Comparison of ENCODE assay signal across 15 cellular contexts in the genomic region with DNA sequence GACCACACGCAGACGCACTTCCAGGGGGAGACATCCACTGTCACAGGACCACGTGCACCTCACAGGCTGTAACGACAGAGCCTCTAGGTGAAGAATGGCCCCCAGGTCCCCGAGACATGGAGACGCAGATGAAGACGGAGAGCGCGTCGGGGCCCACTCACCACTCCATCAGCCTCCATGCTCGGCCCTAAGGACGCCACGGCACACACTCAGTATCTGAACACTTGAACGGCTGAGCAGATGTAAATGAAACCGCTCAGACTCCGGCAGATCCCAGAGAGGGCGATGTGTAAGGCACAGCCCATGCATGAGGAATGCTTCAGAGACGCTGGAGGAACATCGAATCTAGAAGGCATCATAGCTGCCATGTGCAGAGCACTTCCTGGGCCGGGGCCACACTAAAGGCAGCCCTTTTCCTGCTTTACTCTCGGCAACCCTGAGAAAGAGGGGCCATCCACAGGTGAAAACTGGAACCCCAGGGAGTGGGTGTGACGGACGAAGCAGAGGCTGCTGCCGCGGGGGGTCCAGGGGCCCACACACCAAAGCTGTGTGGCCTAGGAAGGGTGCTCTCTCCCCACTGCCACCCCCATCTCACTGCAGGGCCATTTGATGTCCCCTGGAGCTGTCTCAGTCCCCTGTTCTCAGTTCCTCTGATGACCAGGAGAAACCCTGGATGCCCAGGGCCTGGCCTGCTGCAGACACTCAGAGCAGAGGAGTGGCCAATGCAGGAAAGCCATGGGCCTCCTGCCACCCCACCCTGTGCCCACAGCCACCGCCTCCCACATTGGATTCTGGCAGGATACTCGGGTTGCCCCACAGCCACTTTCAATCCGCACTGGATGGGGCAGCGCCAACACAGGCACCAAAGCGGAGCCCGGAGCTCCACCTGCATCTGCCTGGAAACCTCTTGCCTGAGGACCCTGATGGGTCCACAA.
"Had no signal": no experiment of that assay in that cellular context is flagged by ENCODE, and none has a peak within 500 bp of the region (broad histone marks: within the 10 kb centered on the region; RNA-seq: fewer than 3 reads in every experiment).

No MANE protein-coding gene starts in this region.

- H3K9ac ChIP-seq: neural progenitor cell had no signal

- H3K27me3 Mint-ChIP-seq: activated CD8-positive, alpha-beta T cell treated with anti-CD3 and anti-CD28 coated beads for 36 hours; dendritic cell treated with granulocyte-macrophage colony-stimulating factor and Interleukin-4, amounts not matched to agents 40 ng/mL and 50 ng/mL, for 4 days; type B pancreatic cell had no signal

- ATAC-seq: activated CD8-positive, alpha-beta T cell treated with anti-CD3 and anti-CD28 coated beads for 36 hours; body of pancreas; pancreas had no signal

- H3K27ac ChIP-seq: body of pancreas, neural progenitor cell, pancreas, suprapubic skin had no signal

- H3K27me3 ChIP-seq: body of pancreas, neural progenitor cell, pancreas, suprapubic skin had no signal

- FAIRE-seq: pancreas, small intestine had no signal

- H3K4me1 Mint-ChIP-seq: endodermal cell had no signal

- H3K4me3 ChIP-seq: body of pancreas, neural progenitor cell, pancreas, suprapubic skin had no signal

- H3K27ac Mint-ChIP-seq: activated CD8-positive, alpha-beta T cell treated with anti-CD3 and anti-CD28 coated beads for 36 hours; activated T-cell treated with anti-CD3 and anti-CD28 coated beads, Interleukin-2, amount 50 U/mL, for 72 hours; dendritic cell treated with granulocyte-macrophage colony-stimulating factor and Interleukin-4, amounts not matched to agents 40 ng/mL and 50 ng/mL, for 4 days; endodermal cell; neural progenitor cell; T-helper 2 cell treated with Interferon-gamma antibody and Interleukin-4, amounts not matched to agents 5 μg/mL and 100 μg/mL, for 36 hours; type B pancreatic cell had no signal

- H3K9me3 Mint-ChIP-seq: activated CD8-positive, alpha-beta T cell treated with anti-CD3 and anti-CD28 coated beads for 36 hours; activated T-cell treated with anti-CD3 and anti-CD28 coated beads, Interleukin-2, amount 50 U/mL, for 72 hours; dendritic cell treated with granulocyte-macrophage colony-stimulating factor and Interleukin-4, amounts not matched to agents 40 ng/mL and 50 ng/mL, for 4 days; neural progenitor cell; T-helper 2 cell treated with Interferon-gamma antibody and Interleukin-4, amounts not matched to agents 5 μg/mL and 100 μg/mL, for 36 hours; type B pancreatic cell had no signal

- DNase-seq: activated CD4-positive, alpha-beta T cell treated with anti-CD3 and anti-CD28 coated beads for 1 hour; activated CD8-positive, alpha-beta memory T cell treated with anti-CD3 and anti-CD28 coated beads, Interleukin-2, amount 50 U/mL, for 4 hours; activated CD8-positive, alpha-beta T cell treated with anti-CD3 and anti-CD28 coated beads for 36 hours; activated naive CD4-positive, alpha-beta T cell treated with Interleukin-2 at 50 U/mL for 16 hours; activated T-cell treated with anti-CD3 and anti-CD28 coated beads, Interleukin-2, amount 50 U/mL, for 72 hours; central memory CD4-positive, alpha-beta T cell; endodermal cell; small intestine had no signal

- H3K9me3 ChIP-seq: body of pancreas, pancreas, suprapubic skin had no signal

- H3K36me3 ChIP-seq: neural progenitor cell, pancreas had no signal

- H3K4me3 Mint-ChIP-seq: activated CD8-positive, alpha-beta T cell treated with anti-CD3 and anti-CD28 coated beads for 36 hours; activated T-cell treated with anti-CD3 and anti-CD28 coated beads, Interleukin-2, amount 50 U/mL, for 72 hours; dendritic cell treated with granulocyte-macrophage colony-stimulating factor and Interleukin-4, amounts not matched to agents 40 ng/mL and 50 ng/mL, for 4 days; endodermal cell; neural progenitor cell; T-helper 2 cell treated with Interferon-gamma antibody and Interleukin-4, amounts not matched to agents 5 μg/mL and 100 μg/mL, for 36 hours; type B pancreatic cell had no signal

- H3K4me1 ChIP-seq: body of pancreas, neural progenitor cell, pancreas, suprapubic skin had no signal
